ENCODE assay signal across 8 cellular contexts in the genomic region with DNA sequence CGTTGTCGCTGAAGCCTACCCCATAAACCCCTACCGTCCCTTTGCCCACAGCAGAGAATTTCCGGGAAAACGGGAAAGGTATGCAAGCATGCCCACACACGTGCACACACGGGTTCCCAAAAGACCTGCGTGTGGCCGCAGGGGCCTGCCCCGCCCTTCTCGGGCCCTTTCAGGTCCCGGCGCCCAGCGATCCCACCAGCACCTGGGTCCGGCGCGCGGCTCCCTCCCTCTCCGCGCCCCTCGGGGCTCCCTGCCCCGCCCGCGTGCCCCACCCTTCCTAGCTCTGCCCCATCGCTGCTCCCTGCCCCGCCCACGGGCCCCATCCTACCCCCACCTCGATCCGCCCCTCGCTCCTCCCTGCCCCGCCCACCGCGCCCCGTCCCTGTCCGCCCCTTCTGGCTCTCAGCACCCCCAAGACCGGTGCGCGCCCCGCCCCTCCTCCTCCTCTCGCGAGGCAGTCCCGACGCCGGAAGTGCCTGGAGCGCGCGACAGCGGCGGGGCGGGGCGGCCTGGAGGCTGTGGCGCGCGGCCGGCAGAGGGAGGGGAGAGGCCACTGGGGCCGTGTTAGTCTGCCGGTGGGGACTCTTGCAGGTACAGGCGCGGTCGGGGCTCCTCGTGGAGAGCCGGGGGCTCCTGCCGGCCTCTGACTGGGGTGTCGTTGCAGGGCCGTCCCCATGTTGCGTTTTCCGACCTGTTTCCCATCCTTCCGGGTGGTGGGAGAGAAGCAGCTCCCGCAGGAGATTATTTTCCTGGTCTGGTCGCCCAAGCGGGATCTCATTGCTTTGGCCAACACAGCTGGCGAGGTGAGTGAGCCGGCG. TPM values are rescaled to one million over a fixed set of nuclear protein-coding genes. Genes with fewer than 3 reads are reported as not detected.
DNase-seq lines count a peak whose midpoint lies in the region; ATAC-seq, FAIRE-seq and TF ChIP-seq lines count a peak whose summit lies in the region.

A gene with protein sequence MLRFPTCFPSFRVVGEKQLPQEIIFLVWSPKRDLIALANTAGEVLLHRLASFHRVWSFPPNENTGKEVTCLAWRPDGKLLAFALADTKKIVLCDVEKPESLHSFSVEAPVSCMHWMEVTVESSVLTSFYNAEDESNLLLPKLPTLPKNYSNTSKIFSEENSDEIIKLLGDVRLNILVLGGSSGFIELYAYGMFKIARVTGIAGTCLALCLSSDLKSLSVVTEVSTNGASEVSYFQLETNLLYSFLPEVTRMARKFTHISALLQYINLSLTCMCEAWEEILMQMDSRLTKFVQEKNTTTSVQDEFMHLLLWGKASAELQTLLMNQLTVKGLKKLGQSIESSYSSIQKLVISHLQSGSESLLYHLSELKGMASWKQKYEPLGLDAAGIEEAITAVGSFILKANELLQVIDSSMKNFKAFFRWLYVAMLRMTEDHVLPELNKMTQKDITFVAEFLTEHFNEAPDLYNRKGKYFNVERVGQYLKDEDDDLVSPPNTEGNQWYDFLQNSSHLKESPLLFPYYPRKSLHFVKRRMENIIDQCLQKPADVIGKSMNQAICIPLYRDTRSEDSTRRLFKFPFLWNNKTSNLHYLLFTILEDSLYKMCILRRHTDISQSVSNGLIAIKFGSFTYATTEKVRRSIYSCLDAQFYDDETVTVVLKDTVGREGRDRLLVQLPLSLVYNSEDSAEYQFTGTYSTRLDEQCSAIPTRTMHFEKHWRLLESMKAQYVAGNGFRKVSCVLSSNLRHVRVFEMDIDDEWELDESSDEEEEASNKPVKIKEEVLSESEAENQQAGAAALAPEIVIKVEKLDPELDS (plus strand): TSS at position 510 of the 818 bp plus-strand sequence. CDS start 165 bp downstream, at position 675.

- peak within 1 kb of the TSS; percentile 74 for H3K4me2 ChIP-seq in SU-DHL-6 (ENCODE audit: low read depth, low read length, poor library complexity, severe bottlenecking)

- H3K36me3 Mint-ChIP-seq in activated naive CD8-positive, alpha-beta T cell treated with anti-CD3 and anti-CD28 coated beads, Interleukin-2, amount 10 ng/mL, durations not matched to agents 7 days and 5 days: peaks cover 10% of the 10 kb centered on the region

- H3K36me3 ChIP-seq in SU-DHL-6 (ENCODE audit: low read length) (peaks cover 12% of the 10 kb centered on the region; the same call in 1 of the 2 replicates), pancreas (peaks cover 0 to 5% (median 0%) of the 10 kb centered on the region in 3 donors), thyroid gland (peaks cover 0 to 12% of the 10 kb centered on the region in 2 donors)

- TF ChIP-seq CTCF in GM12875 (IDR thresholded peaks at IDR 0.05; ENCODE audit: borderline replicate concordance, insufficient read depth, low read depth, low read length) (no peak), SU-DHL-6 (IDR thresholded peaks at IDR 0.05; ENCODE audit: insufficient read depth, low read length, poor library complexity, severe bottlenecking) (no peak), pancreas (IDR thresholded peaks at IDR 0.05) (no peak), thyroid gland (IDR thresholded peaks at IDR 0.05) (peak in 3 of 6 experiments; percentile 13 to 28 (median 21))

- no peaks in the 10 kb centered on the region for H3K27me3 Mint-ChIP-seq in activated naive CD8-positive, alpha-beta T cell treated with anti-CD3 and anti-CD28 coated beads, Interleukin-2, amount 10 ng/mL, durations not matched to agents 7 days and 5 days

- H3K9me3 ChIP-seq in SU-DHL-6 (ENCODE audit: insufficient read depth, low read length) (no peaks in the 10 kb centered on the region), pancreas (no peaks in the 10 kb centered on the region), thyroid gland (no peaks in the 10 kb centered on the region)

- no peaks in the 10 kb centered on the region for H3K9me3 Mint-ChIP-seq in activated naive CD8-positive, alpha-beta T cell treated with anti-CD3 and anti-CD28 coated beads, Interleukin-2, amount 10 ng/mL, durations not matched to agents 7 days and 5 days

- no peaks in the 10 kb centered on the region for H3K27me3 ChIP-seq in SU-DHL-6 (ENCODE audit: low read length)
- H3K27me3 ChIP-seq in pancreas: no peaks in the 10 kb centered on the region
- H3K27me3 ChIP-seq in thyroid gland: no peaks in the 10 kb centered on the region

- peaks cover 16% of the 10 kb centered on the region; the same call in 1 of the 2 replicates for H3F3A ChIP-seq in SU-DHL-6 (ENCODE audit: insufficient read depth)

- H3K4me3 ChIP-seq in GM12875 (ENCODE audit: low read depth, low read length): peak within 1 kb of the TSS; percentile 72
- peak within 1 kb of the TSS; percentile 73 for H3K4me3 ChIP-seq in SU-DHL-6 (ENCODE audit: insufficient read depth, low read length, poor library complexity, severe bottlenecking)
- peak within 1 kb of the TSS; percentile 58 to 98 (median 96) for H3K4me3 ChIP-seq in pancreas
- peak within 1 kb of the TSS; percentile 85 to 96 (median 91) for H3K4me3 ChIP-seq in thyroid gland (replicated peaks in 1 of 3)

- TF ChIP-seq POLR2A in thyroid gland (IDR thresholded peaks at IDR 0.05): peak in 1 of 2 donors; percentile 77

- peak within 1 kb of the TSS; percentile 83 for H2AFZ ChIP-seq in SU-DHL-6 (ENCODE audit: low read depth, low read length, severe bottlenecking)

- POLR2A ChIA-PET in activated naive CD8-positive, alpha-beta T cell treated with anti-CD3 and anti-CD28 coated beads, Interleukin-2, amount 10 ng/mL, durations not matched to agents 7 days and 5 days (lab: Charles Lee): interaction anchor here (0.7 to 2.3 kb wide), 12 partner anchors 9 to 792 kb away, joined by 3 to 13 read pairs (median 6); a partner anchor contains a TSS

- peak within 1 kb of the TSS; percentile 93 for H3K9ac ChIP-seq in SU-DHL-6 (ENCODE audit: low read length)

- ATAC-seq in HG02678 (IDR thresholded peaks at IDR 0.05; ENCODE audit: unreplicated experiment): peak; percentile 96
- ATAC-seq in activated naive CD8-positive, alpha-beta T cell treated with anti-CD3 and anti-CD28 coated beads, Interleukin-2, amount 10 ng/mL, durations not matched to agents 7 days and 5 days (ENCODE audit: low read depth): peak; percentile 94
- peak; percentile 99 for ATAC-seq in Right ventricle myocardium superior (ENCODE audit: poor library complexity)
- peak; percentile 97 to 99 (median 98) for ATAC-seq in pancreas

- H3K9me2 ChIP-seq in SU-DHL-6 (replicated peaks; ENCODE audit: insufficient read depth, low read length): no peaks in the 10 kb centered on the region

- FAIRE-seq in pancreas (lab: Jason Lieb, UNC): no peak

- peaks cover 8% of the 10 kb centered on the region for H3K4me1 Mint-ChIP-seq in activated naive CD8-positive, alpha-beta T cell treated with anti-CD3 and anti-CD28 coated beads, Interleukin-2, amount 10 ng/mL, durations not matched to agents 7 days and 5 days

- intact Hi-C loops in Right ventricle myocardium superior (cut with DNase I): no loop called here
- intact Hi-C loops in pancreas (cut with DNase I): loop anchor here in 1 of 3 donors (10.0 kb wide), 1 partner anchor 202 kb away; no protein-coding TSS in a partner anchor
- intact Hi-C loops in thyroid gland (cut with DNase I): loop anchor here (10.0 kb wide), 1 partner anchor 62 kb away; a partner anchor contains a TSS

- no peak within 1 kb of the TSS for H3K4me3 Mint-ChIP-seq in activated naive CD8-positive, alpha-beta T cell treated with anti-CD3 and anti-CD28 coated beads, Interleukin-2, amount 10 ng/mL, durations not matched to agents 7 days and 5 days

- H3K4me1 ChIP-seq in pancreas (peaks cover 0 to 10% (median 0%) of the 10 kb centered on the region in 3 donors), thyroid gland (peaks cover 7 to 13% of the 10 kb centered on the region in 2 donors)

- H3K27ac Mint-ChIP-seq in activated naive CD8-positive, alpha-beta T cell treated with anti-CD3 and anti-CD28 coated beads, Interleukin-2, amount 10 ng/mL, durations not matched to agents 7 days and 5 days: peak within 1 kb of the TSS; percentile 93

- DNase-seq in NCI-H1105 treated with DMSO at 0.1 percent for 48 hours (lab: John Stamatoyannopoulos, UW): peak; percentile 69
- peak; percentile 98 for DNase-seq in activated naive CD8-positive, alpha-beta T cell treated with anti-CD3 and anti-CD28 coated beads, Interleukin-2, amount 10 ng/mL, durations not matched to agents 7 days and 5 days
- peak; percentile 97 for DNase-seq in Right ventricle myocardium superior
- peak; percentile 93 to 98 (median 97) for DNase-seq in pancreas
- peak; percentile 96 for DNase-seq in thyroid gland

- 1 to 2% methylated on average over 46 to 74 of the region's 74 CpGs for WGBS in pancreas, 2 donors
- 0% methylated on average over 24 to 34 of the region's 74 CpGs for WGBS in thyroid gland, 2 donors

- H3K79me2 ChIP-seq in SU-DHL-6 (ENCODE audit: insufficient read depth, low read length): peaks cover 31% of the 10 kb centered on the region

- H3K27ac ChIP-seq in SU-DHL-6 (ENCODE audit: low read depth, low read length): peak within 1 kb of the TSS; percentile 52
- peak within 1 kb of the TSS; percentile 45 to 75 (median 65) for H3K27ac ChIP-seq in pancreas
- peak within 1 kb of the TSS; percentile 21 to 69 (median 47) for H3K27ac ChIP-seq in thyroid gland

- H4K20me1 ChIP-seq in SU-DHL-6 (ENCODE audit: low read depth, low read length): no peaks in the 10 kb centered on the region

RNA-seq across cellular contexts. Expression of the gene that starts here (rescaled TPM):
- total RNA-seq in activated naive CD8-positive, alpha-beta T cell treated with anti-CD3 and anti-CD28 coated beads, Interleukin-2, amount 10 ng/mL, durations not matched to agents 7 days and 5 days: 10 to 100 TPM; 49.8 to 52.8 TPM
- total RNA-seq in Right ventricle myocardium superior (11.5 TPM), pancreas (10 to 100 TPM in 5 of 6 donors, 1 to 10 TPM in 1; 9.0 to 17.6 (median 13.7) TPM), thyroid gland (10 to 100 TPM; 30.0 to 68.4 (median 32.6) TPM)
- polyA plus RNA-seq in pancreas: 10 to 100 TPM; 20.3 to 39.9 TPM

Comparison
In these comparisons a context has a peak if more than half of its experiments do, and no peak if none do; other contexts are left out.
1. Peak in every context shown above with its lines: DNase-seq, ATAC-seq, H3K4me3 ChIP-seq and H3K27ac ChIP-seq.